ENCODE assay signal across 10 cellular contexts in genomic region chr4:152680988-152681731, GRCh38. TPM values are rescaled to one million over a fixed set of nuclear protein-coding genes. Genes with fewer than 3 reads are reported as not detected.
DNase-seq lines count a peak whose midpoint lies in the region; ATAC-seq, FAIRE-seq and TF ChIP-seq lines count a peak whose summit lies in the region.
"Had no signal": no experiment of that assay in that cellular context is flagged by ENCODE, and none has a peak within 500 bp of the region (broad histone marks: within the 10 kb centered on the region; RNA-seq: fewer than 3 reads in every experiment).

No MANE protein-coding gene starts in this region.

- H3K4me1 ChIP-seq in small intestine (ENCODE audit: control insufficient read depth in 2 of 2, insufficient read depth in 1 of 2, low read depth in 1 of 2, low read length in 1 of 2): no peaks in the 10 kb centered on the region
- H3K4me1 ChIP-seq in left ventricle myocardium inferior: peaks cover 25% of the 10 kb centered on the region

- TF ChIP-seq CTCF in CD4-positive, alpha-beta T cell (IDR thresholded peaks at IDR 0.05): no peak
- no peak for TF ChIP-seq CTCF in HFF-Myc (IDR thresholded peaks at IDR 0.05; ENCODE audit: low read depth, low read length, missing control alignments)
- no peak for TF ChIP-seq CTCF in foreskin fibroblast (IDR thresholded peaks at IDR 0.05; ENCODE audit: low read depth, low read length)
- no peak for TF ChIP-seq CTCF in left ventricle myocardium inferior (IDR thresholded peaks at IDR 0.05; ENCODE audit: borderline replicate concordance)

- POLR2A ChIA-PET in CD4-positive, alpha-beta T cell (lab: Charles Lee): no interaction called here

- H3K27me3 Mint-ChIP-seq in CD4-positive, alpha-beta T cell: no peaks in the 10 kb centered on the region

- 63 to 67% (median 66%) methylated on average over 9 of the region's 9 CpGs for WGBS in small intestine, 3 donors

- H3K36me3 Mint-ChIP-seq in CD4-positive, alpha-beta T cell (ENCODE audit: low read depth): peaks cover 17% of the 10 kb centered on the region

- H3K36me3 ChIP-seq in small intestine (ENCODE audit: control insufficient read depth in 2 of 2, insufficient read depth in 2 of 2, low read length in 2 of 2) (no peaks in the 10 kb centered on the region), left ventricle myocardium inferior (no peaks in the 10 kb centered on the region)
- H3K36me3 ChIP-seq: lower lobe of right lung had no signal

- CTCF ChIA-PET in CD4-positive, alpha-beta T cell (lab: Charles Lee): no interaction called here

- H3K4me3 ChIP-seq in HFF-Myc (replicated peaks; ENCODE audit: low read depth, low read length) (no peak overlapping the region), foreskin fibroblast (ENCODE audit: low read depth in 1 of 2, low read length in 2 of 2) (no peak overlapping the region), small intestine (ENCODE audit: low read depth in 1 of 2, low read length in 2 of 2) (no peak overlapping the region), left ventricle myocardium inferior (no peak overlapping the region)
- H3K4me3 ChIP-seq: lower lobe of right lung had no signal

- intact Hi-C loops in CD4-positive, alpha-beta T cell (cut with DNase I, micrococcal nuclease): loop anchor here in 1 of 2 experiments (5.0 to 10.0 kb wide), 2 partner anchors 96 to 1276 kb away; partner anchors contain the start of genes ARFIP1, FHIP1A and TIGD4
- intact Hi-C loops in left ventricle myocardium inferior (cut with micrococcal nuclease): no loop called here

- no peak for DNase-seq in CD4-positive, alpha-beta T cell
- DNase-seq in HFF-Myc (ENCODE audit: extremely low read depth, low read depth) (peak; percentile 67), foreskin fibroblast (peak; percentile 64 to 83), NCI-H510A (lab: John Stamatoyannopoulos, UW) (no peak), small intestine (no peak), mucosa of gallbladder (ENCODE audit: low spot score) (no peak), left ventricle myocardium inferior (no peak)
- DNase-seq: lower lobe of right lung, NCI-H1092 treated with DMSO at 0.1 percent for 48 hours had no signal

- no peak overlapping the region for H3K27ac ChIP-seq in CD4-positive, alpha-beta T cell (ENCODE audit: low read depth, low read length)
- H3K27ac ChIP-seq in small intestine (ENCODE audit: low read depth in 1 of 2, low read length in 1 of 2): no peak overlapping the region
- no peak overlapping the region for H3K27ac ChIP-seq in left ventricle myocardium inferior (replicated peaks)
- H3K27ac ChIP-seq: lower lobe of right lung had no signal

- no peak for ATAC-seq in CD4-positive, alpha-beta T cell (ENCODE audit: poor library complexity)
- peak; percentile 75 for ATAC-seq in SK-N-SH treated with all-trans-retinoic acid at 6 μM for 48 hours

- peak overlapping the region; percentile 98 for H3K27ac Mint-ChIP-seq in CD4-positive, alpha-beta T cell

- peaks cover 46% of the 10 kb centered on the region for H3K4me1 Mint-ChIP-seq in CD4-positive, alpha-beta T cell (ENCODE audit: low read depth)

- no peaks in the 10 kb centered on the region for H3K9me3 ChIP-seq in CD4-positive, alpha-beta T cell (ENCODE audit: control insufficient read depth, low read length)
- H3K9me3 ChIP-seq in small intestine (ENCODE audit: control insufficient read depth, low read depth) (no peaks in the 10 kb centered on the region), left ventricle myocardium inferior (replicated peaks) (no peaks in the 10 kb centered on the region)
- H3K9me3 ChIP-seq: lower lobe of right lung had no signal

- FAIRE-seq in small intestine (lab: Jason Lieb, UNC): no peak

- no peaks in the 10 kb centered on the region for H3K9me3 Mint-ChIP-seq in CD4-positive, alpha-beta T cell

- no peaks in the 10 kb centered on the region for H3K27me3 ChIP-seq in CD4-positive, alpha-beta T cell (ENCODE audit: control insufficient read depth, insufficient read depth, low read length)
- H3K27me3 ChIP-seq in small intestine (ENCODE audit: control insufficient read depth in 2 of 2, insufficient read depth in 2 of 2, low read length in 2 of 2) (no peaks in the 10 kb centered on the region), left ventricle myocardium inferior (ENCODE audit: low read depth) (no peaks in the 10 kb centered on the region)

- peak overlapping the region; percentile 78 for H3K4me3 Mint-ChIP-seq in CD4-positive, alpha-beta T cell

TF ChIP-seq in SK-N-SH treated with all-trans-retinoic acid at 6 μM for 48 hours, 23 proteins besides CTCF, POLR2A, EP300 and RAD21:
- TF ChIP-seq ISL1 (CRISPR knock-in tag; IDR thresholded peaks at IDR 0.05) (peak; percentile 74), ZFP3 (CRISPR knock-in tag; IDR thresholded peaks at IDR 0.05) (no peak)

RNA-seq across cellular contexts. Expression of gene TMEM154, which starts 1.4 kb away (rescaled TPM):
- 10 to 100 TPM; 13.6 to 16.7 TPM for total RNA-seq in CD4-positive, alpha-beta T cell
- polyA plus RNA-seq in small intestine: 1 to 10 TPM in 1 of 3 donors, under 1 TPM in 2; under 0.01 to 3.8 (median 0.95) TPM
- total RNA-seq in mucosa of gallbladder: 2.2 TPM
- 1.4 TPM for total RNA-seq in left ventricle myocardium inferior

Comparison
In these comparisons a context has a peak if more than half of its experiments do, and no peak if none do; other contexts are left out.
1. DNase-seq: peak in HFF-Myc (single experiment) and foreskin fibroblast (2 of 2); none in CD4-positive, alpha-beta T cell (0 of 10), NCI-H510A (single experiment), small intestine (single experiment), mucosa of gallbladder (single experiment) and left ventricle myocardium inferior (single experiment).